In the genomic region with DNA sequence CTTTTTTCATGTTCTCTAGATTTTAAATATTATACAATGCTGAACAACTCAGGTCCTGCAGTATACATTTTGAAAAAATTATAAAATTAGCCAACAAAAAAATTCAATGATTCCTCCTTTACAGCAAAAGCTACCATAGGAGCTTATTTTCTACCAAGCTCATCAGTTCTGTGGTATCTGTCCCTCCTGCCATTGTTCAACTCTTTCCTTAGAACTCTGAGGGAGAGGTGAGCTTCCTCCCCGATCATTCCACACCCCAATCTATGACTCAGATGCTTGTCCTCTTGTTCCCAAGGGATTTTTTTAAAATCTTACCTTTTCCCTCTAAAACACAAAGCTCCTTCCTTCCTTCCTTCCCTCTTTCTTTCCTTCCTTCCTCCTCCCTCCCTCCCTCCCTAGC, we compare ENCODE assay signal across 17 cellular contexts. TPM values are rescaled to one million over a fixed set of nuclear protein-coding genes. Genes with fewer than 3 reads are reported as not detected.
"Had no signal": no experiment of that assay in that cellular context is flagged by ENCODE, and none has a peak within 500 bp of the region (broad histone marks: within the 10 kb centered on the region; RNA-seq: fewer than 3 reads in every experiment).

No MANE protein-coding gene starts in this region.

- H3K4me2 ChIP-seq: neural progenitor cell, SK-N-SH had no signal

- H3K9me3 Mint-ChIP-seq: stimulated activated naive CD8-positive, alpha-beta T cell treated with anti-CD3 and anti-CD28 coated beads, Interleukin-15, amount 100 ng/mL, for 72 hours had no signal

- H3K4me1 Mint-ChIP-seq: mesothelial cell of epicardium had no signal

- DNase-seq: activated B cell treated with CpG ODN at 0.5 μM for 24 hours; dorsolateral prefrontal cortex; endodermal cell; erythroblast; heart right ventricle; left cardiac atrium; lower lobe of right lung; psoas muscle; SK-N-SH; stimulated activated naive CD8-positive, alpha-beta T cell treated with anti-CD3 and anti-CD28 coated beads, Interleukin-15, amount 100 ng/mL, for 72 hours had no signal

- H3K27me3 ChIP-seq: ascending aorta, dorsolateral prefrontal cortex, gastroesophageal sphincter, heart right ventricle, neural progenitor cell had no signal

- H3K4me1 ChIP-seq: ascending aorta, gastroesophageal sphincter, psoas muscle had no signal

- ATAC-seq: gastroesophageal sphincter; heart right ventricle; left cardiac atrium; lower lobe of right lung; psoas muscle; sciatic nerve; stimulated activated naive CD8-positive, alpha-beta T cell treated with anti-CD3 and anti-CD28 coated beads, Interleukin-15, amount 100 ng/mL, for 72 hours had no signal

- H3K9me2 ChIP-seq: SK-N-SH had no signal

- H3K9me3 ChIP-seq: SK-N-SH had no signal

- H3K9ac ChIP-seq: neural progenitor cell, SK-N-SH had no signal

- H3K36me3 ChIP-seq: ascending aorta, gastroesophageal sphincter, heart right ventricle, lower lobe of right lung, neural progenitor cell had no signal

- H3K27ac ChIP-seq: ascending aorta, dorsolateral prefrontal cortex, gastroesophageal sphincter, heart right ventricle, lower lobe of right lung, neural progenitor cell, psoas muscle had no signal

- H3K27me3 Mint-ChIP-seq: activated B cell treated with CpG ODN at 0.5 μM for 24 hours; stimulated activated naive CD8-positive, alpha-beta T cell treated with anti-CD3 and anti-CD28 coated beads, Interleukin-15, amount 100 ng/mL, for 72 hours had no signal

- H3K36me3 Mint-ChIP-seq: neural progenitor cell, type B pancreatic cell had no signal

- H3K4me3 Mint-ChIP-seq: activated B cell treated with CpG ODN at 0.5 μM for 24 hours, endodermal cell, mesothelial cell of epicardium, neural progenitor cell, type B pancreatic cell had no signal

- H2AFZ ChIP-seq: neural progenitor cell had no signal

- H3K27ac Mint-ChIP-seq: endodermal cell, mesothelial cell of epicardium, neural progenitor cell, type B pancreatic cell had no signal

- H3K4me3 ChIP-seq: ascending aorta, dorsolateral prefrontal cortex, gastroesophageal sphincter, heart right ventricle, lower lobe of right lung, neural progenitor cell, psoas muscle had no signal

RNA-seq across cellular contexts. Expression of a gene that starts 13.5 kb away (rescaled TPM):
- total RNA-seq: osteocyte had no signal
